Comparison of ENCODE assay signal across 1 cellular context in the genomic region with DNA sequence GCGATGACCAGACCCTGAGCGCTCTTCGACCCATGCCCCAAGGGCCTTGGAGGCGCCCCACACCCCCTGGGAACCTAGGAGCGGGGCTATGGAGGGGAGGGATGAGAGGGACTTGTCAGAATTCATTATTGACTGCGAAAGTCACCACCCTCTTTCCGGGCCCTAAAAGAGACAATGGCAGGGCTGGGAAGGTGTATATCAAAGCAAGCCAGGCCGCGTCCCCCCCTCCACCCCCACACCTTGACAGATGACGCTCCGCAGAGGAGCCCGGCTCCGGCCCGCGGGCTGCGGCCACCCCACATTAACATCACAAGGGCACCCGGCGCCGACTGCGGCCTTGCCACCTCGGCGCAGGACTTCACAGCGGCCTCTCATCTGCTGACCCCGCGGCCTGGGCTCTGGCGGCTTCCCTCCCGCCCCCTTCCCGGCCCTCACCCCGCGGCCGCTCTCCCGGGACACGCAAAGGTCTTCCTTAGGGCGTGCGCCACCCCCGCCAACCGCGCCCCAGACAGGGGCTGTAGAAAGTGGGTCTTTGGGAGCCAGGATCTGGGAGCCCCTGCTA.
TF ChIP-seq lines count a peak whose summit lies in the region.

No MANE protein-coding gene starts in this region.

TF ChIP-seq in HCT116, 20 proteins besides CTCF, POLR2A, EP300 and RAD21 (continued from another document):
- no peak for TF ChIP-seq POLR2AphosphoS5 (IDR thresholded peaks at IDR 0.05; ENCODE audit: low read depth, low read length)
- TF ChIP-seq, protein P1, sequence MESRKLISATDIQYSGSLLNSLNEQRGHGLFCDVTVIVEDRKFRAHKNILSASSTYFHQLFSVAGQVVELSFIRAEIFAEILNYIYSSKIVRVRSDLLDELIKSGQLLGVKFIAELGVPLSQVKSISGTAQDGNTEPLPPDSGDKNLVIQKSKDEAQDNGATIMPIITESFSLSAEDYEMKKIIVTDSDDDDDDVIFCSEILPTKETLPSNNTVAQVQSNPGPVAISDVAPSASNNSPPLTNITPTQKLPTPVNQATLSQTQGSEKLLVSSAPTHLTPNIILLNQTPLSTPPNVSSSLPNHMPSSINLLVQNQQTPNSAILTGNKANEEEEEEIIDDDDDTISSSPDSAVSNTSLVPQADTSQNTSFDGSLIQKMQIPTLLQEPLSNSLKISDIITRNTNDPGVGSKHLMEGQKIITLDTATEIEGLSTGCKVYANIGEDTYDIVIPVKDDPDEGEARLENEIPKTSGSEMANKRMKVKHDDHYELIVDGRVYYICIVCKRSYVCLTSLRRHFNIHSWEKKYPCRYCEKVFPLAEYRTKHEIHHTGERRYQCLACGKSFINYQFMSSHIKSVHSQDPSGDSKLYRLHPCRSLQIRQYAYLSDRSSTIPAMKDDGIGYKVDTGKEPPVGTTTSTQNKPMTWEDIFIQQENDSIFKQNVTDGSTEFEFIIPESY (IDR thresholded peaks at IDR 0.05; ENCODE audit: extremely low read depth, insufficient replicate concordance, low read length) = no peak
- no peak for TF ChIP-seq YY1 (IDR thresholded peaks at IDR 0.05; ENCODE audit: extremely low read depth, insufficient replicate concordance, low read depth, low read length)
- TF ChIP-seq SRF (IDR thresholded peaks at IDR 0.05; ENCODE audit: low read depth) = no peak
- TF ChIP-seq, protein P2, sequence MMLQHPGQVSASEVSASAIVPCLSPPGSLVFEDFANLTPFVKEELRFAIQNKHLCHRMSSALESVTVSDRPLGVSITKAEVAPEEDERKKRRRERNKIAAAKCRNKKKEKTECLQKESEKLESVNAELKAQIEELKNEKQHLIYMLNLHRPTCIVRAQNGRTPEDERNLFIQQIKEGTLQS (IDR thresholded peaks at IDR 0.05) = no peak
- TF ChIP-seq, protein P3, sequence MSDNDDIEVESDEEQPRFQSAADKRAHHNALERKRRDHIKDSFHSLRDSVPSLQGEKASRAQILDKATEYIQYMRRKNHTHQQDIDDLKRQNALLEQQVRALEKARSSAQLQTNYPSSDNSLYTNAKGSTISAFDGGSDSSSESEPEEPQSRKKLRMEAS (IDR thresholded peaks at IDR 0.05) = no peak
- no peak for TF ChIP-seq SP1 (IDR thresholded peaks at IDR 0.05; ENCODE audit: low read depth)
- TF ChIP-seq TCF7L2 (IDR thresholded peaks at IDR 0.05; ENCODE audit: borderline replicate concordance, extremely low read depth, insufficient read depth, insufficient read length) = no peak
- no peak for TF ChIP-seq EZH2 (IDR thresholded peaks at IDR 0.05)
- no peak for TF ChIP-seq SIN3A (IDR thresholded peaks at IDR 0.05; ENCODE audit: low read depth)
- TF ChIP-seq ELF1 (IDR thresholded peaks at IDR 0.05; ENCODE audit: borderline replicate concordance, low read depth) = no peak
- TF ChIP-seq CEBPB (IDR thresholded peaks at IDR 0.05; ENCODE audit: low read depth) = no peak
